8 cellular contexts compared by ENCODE assay signal in genomic region chr10:99234739-99235468, GRCh38. TPM values are rescaled to one million over a fixed set of nuclear protein-coding genes. Genes with fewer than 3 reads are reported as not detected.
DNase-seq lines count a peak whose midpoint lies in the region; ATAC-seq and TF ChIP-seq lines count a peak whose summit lies in the region.

No MANE protein-coding gene starts in this region.

- H3K27me3 Mint-ChIP-seq in WTC11 (ENCODE audit: low read depth) (peaks cover 96% of the 10 kb centered on the region), glutamatergic neuron (ENCODE audit: unreplicated experiment) (peaks cover 27% of the 10 kb centered on the region)

- H3K27me3 ChIP-seq in GM23248 (replicated peaks; ENCODE audit: insufficient read depth) (peaks cover 77% of the 10 kb centered on the region), skeletal muscle tissue (ENCODE audit: control insufficient read depth in 3 of 3, insufficient read depth in 3 of 3, low read length in 3 of 3) (peaks cover 61 to 65% (median 65%) of the 10 kb centered on the region in 3 donors)

- H3K4me1 ChIP-seq in GM23248 (ENCODE audit: insufficient read depth) (0 out of 2 replicates have a peak, but pooled peaks cover 8% of the 10 kb centered on the region), skeletal muscle tissue (ENCODE audit: control insufficient read depth in 3 of 3, insufficient read depth in 3 of 3, low read length in 3 of 3) (peaks cover 31 to 35% (median 32%) of the 10 kb centered on the region in 3 donors)

- H3K9me3 ChIP-seq in GM23248 (ENCODE audit: low read depth) (no peaks in the 10 kb centered on the region), skeletal muscle tissue (ENCODE audit: control insufficient read depth in 3 of 3, low read length in 3 of 3) (no peaks in the 10 kb centered on the region)

- H3K4me1 Mint-ChIP-seq in WTC11: peaks cover 46% of the 10 kb centered on the region
- H3K4me1 Mint-ChIP-seq in glutamatergic neuron (ENCODE audit: low read depth, unreplicated experiment): peaks cover 15% of the 10 kb centered on the region

- H3K4me3 ChIP-seq in GM23248 (peak overlapping the region; percentile 70), skeletal muscle tissue (ENCODE audit: low read length in 3 of 3) (peak overlapping the region; percentile 61 to 69 (median 69))

- H3K9me3 Mint-ChIP-seq in WTC11 (no peaks in the 10 kb centered on the region), glutamatergic neuron (ENCODE audit: unreplicated experiment) (peaks cover 6% of the 10 kb centered on the region)

- peak overlapping the region; percentile 74 for H3K4me2 ChIP-seq in GM23248 (ENCODE audit: unreplicated experiment)

- TF ChIP-seq CTCF in WTC11 (IDR thresholded peaks at IDR 0.05): no peak
- no peak for TF ChIP-seq CTCF in glutamatergic neuron (IDR thresholded peaks at IDR 0.05; ENCODE audit: partially characterized antibody, unreplicated experiment)

- no peaks in the 10 kb centered on the region for H3F3A ChIP-seq in GM23248 (ENCODE audit: insufficient read depth)

- peak; percentile 24 for DNase-seq in GM23248
- no peak for DNase-seq in WTC11 (ENCODE audit: low spot score)
- DNase-seq in glutamatergic neuron: no peak
- no peak for DNase-seq in NCI-H1092 (lab: John Stamatoyannopoulos, UW)
- DNase-seq in NCI-H1694 treated with DMSO at 0.1 percent for 48 hours (lab: John Stamatoyannopoulos, UW): no peak

- H4K20me1 ChIP-seq in GM23248 (ENCODE audit: insufficient read depth): no peaks in the 10 kb centered on the region

- H3K4me3 Mint-ChIP-seq in WTC11: peak overlapping the region; percentile 74
- peak overlapping the region; percentile 81 for H3K4me3 Mint-ChIP-seq in glutamatergic neuron (ENCODE audit: unreplicated experiment)

- CTCF ChIA-PET in WTC11 (lab: Charles Lee): interaction anchor here (1.3 to 1.6 kb wide), 2 partner anchors 61 to 63 kb away, joined by 3 read pairs; no protein-coding TSS in a partner anchor

- no peak overlapping the region for H3K9ac ChIP-seq in GM23248
- H3K9ac ChIP-seq in skeletal muscle tissue (ENCODE audit: low read depth in 1 of 3, low read length in 3 of 3): no peak overlapping the region

- WGBS in GM23248 (ENCODE audit: low coverage in 1 of 2, low lambda C conversion rate in 2 of 2, missing lambda C conversion rate in 2 of 2), 2 experiments: 1 to 2% methylated on average over 17 of the region's 17 CpGs

- in situ Hi-C loops in GM23248 (cut with MboI): no loop called here

- H3K27ac ChIP-seq in GM23248: no peak overlapping the region
- no peak overlapping the region for H3K27ac ChIP-seq in skeletal muscle tissue (ENCODE audit: low read depth, low read length)

- H3K9me2 ChIP-seq in GM23248 (ENCODE audit: insufficient read depth): no peaks in the 10 kb centered on the region

- H3K36me3 Mint-ChIP-seq in WTC11: no peaks in the 10 kb centered on the region
- no peaks in the 10 kb centered on the region for H3K36me3 Mint-ChIP-seq in glutamatergic neuron (ENCODE audit: unreplicated experiment)

- ATAC-seq in WTC11 (no peak), GM19023 (IDR thresholded peaks at IDR 0.05; ENCODE audit: unreplicated experiment) (no peak), HG03565 (IDR thresholded peaks at IDR 0.05; ENCODE audit: unreplicated experiment) (no peak)

- no peaks in the 10 kb centered on the region for H3K79me2 ChIP-seq in GM23248 (ENCODE audit: insufficient read depth)

- H3K27ac Mint-ChIP-seq in WTC11 (no peak overlapping the region), glutamatergic neuron (ENCODE audit: unreplicated experiment) (no peak overlapping the region)

- POLR2A ChIA-PET in WTC11 (lab: Charles Lee): no interaction called here

- peak overlapping the region; percentile 80; the same call in 1 of the 2 replicates for H2AFZ ChIP-seq in GM23248

- no peaks in the 10 kb centered on the region for H3K36me3 ChIP-seq in GM23248 (ENCODE audit: low read depth)
- H3K36me3 ChIP-seq in skeletal muscle tissue (ENCODE audit: control insufficient read depth in 3 of 3, insufficient read depth in 3 of 3, low read length in 3 of 3): no peaks in the 10 kb centered on the region

TF ChIP-seq in WTC11, 78 proteins besides CTCF, POLR2A, EP300 and RAD21:
- TF ChIP-seq NFE2L1 (CRISPR knock-in tag; IDR thresholded peaks at IDR 0.05) (no peak), ZNF396 (CRISPR knock-in tag; IDR thresholded peaks at IDR 0.05; ENCODE audit: borderline replicate concordance) (no peak), JAZF1 (CRISPR knock-in tag; IDR thresholded peaks at IDR 0.05) (no peak), NR3C1 (CRISPR knock-in tag; conservative IDR thresholded peaks at IDR 0.05; ENCODE audit: low read depth) (no peak), ZNF263 (CRISPR knock-in tag; IDR thresholded peaks at IDR 0.05; ENCODE audit: low read depth) (no peak)

RNA-seq across cellular contexts. Expression of gene HPSE2, which starts 0.7 kb away (rescaled TPM):
- not detected in 2 replicates for total RNA-seq in GM23248 (2014; rRNA removed; shearing (Covaris generic))
- not detected in 2 replicates for polyA plus RNA-seq in GM23248 (2016; fragmentation: Nextera tagmentation; extraction: Ambion mirVana)
- total RNA-seq in WTC11 (2021) (0.37 to 0.66 TPM (median 0.60 TPM) in 3 replicates), glutamatergic neuron (ENCODE audit: unreplicated experiment) (not detected), skeletal muscle tissue (under 0.01 TPM)
